Comparison of ENCODE assay signal across 9 cellular contexts in the genomic region with DNA sequence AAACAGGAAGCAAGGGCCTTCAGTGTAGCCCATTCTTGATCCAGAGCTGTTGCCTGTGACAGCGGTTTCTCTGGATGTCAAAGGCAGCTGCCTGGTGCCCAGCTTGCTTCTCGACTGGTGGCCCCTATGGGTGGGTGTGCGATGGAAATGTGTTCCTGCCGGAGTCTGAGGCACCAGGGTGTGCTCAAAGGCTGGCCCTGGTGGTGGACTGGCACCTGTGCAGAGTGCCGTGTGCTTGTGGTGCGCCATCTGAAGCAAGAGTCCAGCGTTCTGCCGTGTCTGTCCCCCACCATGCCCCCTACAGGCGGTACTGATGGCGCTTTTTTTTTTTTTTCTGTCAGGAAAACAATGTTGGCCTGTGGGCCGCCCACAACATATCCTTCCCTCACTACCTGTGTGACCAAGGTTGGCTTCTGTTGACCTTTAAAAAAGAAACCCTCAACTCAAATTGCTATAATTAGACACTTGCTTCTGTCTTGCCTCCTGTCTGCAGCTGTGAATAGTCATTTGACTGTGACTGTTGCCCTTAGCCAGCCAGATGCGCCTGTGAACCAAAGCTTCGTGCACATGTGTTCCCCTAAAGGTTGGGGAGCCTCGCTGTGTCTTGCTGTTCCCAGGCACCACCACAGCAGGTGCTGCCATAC. TPM values are rescaled to one million over a fixed set of nuclear protein-coding genes. Genes with fewer than 3 reads are reported as not detected.
A peak's percentile ranks its signal among the peaks of the same experiment; 100 is the strongest.
DNase-seq lines count a peak whose midpoint lies in the region; ATAC-seq and TF ChIP-seq lines count a peak whose summit lies in the region.
"Had no signal": no experiment of that assay in that cellular context is flagged by ENCODE, and none has a peak within 500 bp of the region (broad histone marks: within the 10 kb centered on the region; RNA-seq: fewer than 3 reads in every experiment).

No MANE protein-coding gene starts in this region.

- ATAC-seq in HG02870 (IDR thresholded peaks at IDR 0.05; ENCODE audit: unreplicated experiment): peak; percentile 46
- no peak for ATAC-seq in left ventricle myocardium superior

- H3K36me3 ChIP-seq in WERI-Rb-1 (peaks cover 100% of the 10 kb centered on the region), tibial artery (peaks cover 43 to 99% (median 78%) of the 10 kb centered on the region in 3 donors)

- H3K4me1 ChIP-seq in tibial artery: peaks cover 0 to 11% (median 6%) of the 10 kb centered on the region in 4 donors

- H3K9me3 ChIP-seq in WERI-Rb-1 (ENCODE audit: severe bottlenecking) (no peaks in the 10 kb centered on the region), tibial artery (no peaks in the 10 kb centered on the region)
- H3K9me3 ChIP-seq: BLaER1 treated with 17β-estradiol and CSF1 and Interleukin-3, amounts not matched to agents 10 nM and 100 nM had no signal

- no peak overlapping the region for H3K4me3 ChIP-seq in WERI-Rb-1 (ENCODE audit: low read depth, low read length)
- no peak overlapping the region for H3K4me3 ChIP-seq in tibial artery
- H3K4me3 ChIP-seq: BLaER1 treated with 17β-estradiol and CSF1 and Interleukin-3, amounts not matched to agents 10 nM and 100 nM had no signal

- DNase-seq in NCI-H1092 treated with DMSO at 0.1 percent for 48 hours (lab: John Stamatoyannopoulos, UW) (peak; percentile 30), NCI-H1092 (lab: John Stamatoyannopoulos, UW) (no peak), WERI-Rb-1 (peak; percentile 58), left ventricle myocardium superior (peak; percentile 20), tibial artery (no peak), GM19240 (ENCODE audit: insufficient read length, low spot score) (no peak), NCI-H1048 (lab: John Stamatoyannopoulos, UW) (no peak)

- H3K27me3 ChIP-seq in WERI-Rb-1 (ENCODE audit: insufficient read depth, low read depth, severe bottlenecking) (no peaks in the 10 kb centered on the region), tibial artery (no peaks in the 10 kb centered on the region)
- H3K27me3 ChIP-seq: BLaER1 treated with 17β-estradiol and CSF1 and Interleukin-3, amounts not matched to agents 10 nM and 100 nM had no signal

- TF ChIP-seq CTCF in WERI-Rb-1 (IDR thresholded peaks at IDR 0.05; ENCODE audit: low read depth, low read length): peak; percentile 75
- peak; percentile 6 to 7 for TF ChIP-seq CTCF in tibial artery (IDR thresholded peaks at IDR 0.05)

- intact Hi-C loops in left ventricle myocardium superior (cut with micrococcal nuclease) (no loop called here), tibial artery (cut with DNase I; ENCODE audit: low total_unique reads) (no loop called here)

- peak overlapping the region; percentile 49 for H3K27ac ChIP-seq in WERI-Rb-1
- H3K27ac ChIP-seq in tibial artery: no peak overlapping the region

RNA-seq across cellular contexts. Expression of gene RANBP1, which starts 4.7 kb away (rescaled TPM):
- total RNA-seq in left ventricle myocardium superior: 36.6 TPM

RNA-seq across cellular contexts. Expression of gene TRMT2A, which starts 5.9 kb away (rescaled TPM):
- total RNA-seq in left ventricle myocardium superior: 28.5 TPM

RNA-seq across cellular contexts. Expression of gene ZDHHC8, which starts 20.4 kb away (rescaled TPM):
- 51.6 TPM for total RNA-seq in left ventricle myocardium superior

RNA-seq across cellular contexts. Expression of gene DGCR8, which starts 31.1 kb away (rescaled TPM):
- 17.7 TPM for total RNA-seq in left ventricle myocardium superior

RNA-seq across cellular contexts. Expression of gene CCDC188, which starts 39.7 kb away (rescaled TPM):
- 0.27 TPM for total RNA-seq in left ventricle myocardium superior

Comparison
In these comparisons a context has a peak if more than half of its experiments do, and no peak if none do; other contexts are left out.
1. DNase-seq: peak in NCI-H1092 treated with DMSO at 0.1 percent for 48 hours (single experiment), WERI-Rb-1 (single experiment) and left ventricle myocardium superior (single experiment); none in NCI-H1092 (single experiment), tibial artery (0 of 2), GM19240 (single experiment) and NCI-H1048 (single experiment).